29 cellular contexts compared by ENCODE assay signal in the genomic region with DNA sequence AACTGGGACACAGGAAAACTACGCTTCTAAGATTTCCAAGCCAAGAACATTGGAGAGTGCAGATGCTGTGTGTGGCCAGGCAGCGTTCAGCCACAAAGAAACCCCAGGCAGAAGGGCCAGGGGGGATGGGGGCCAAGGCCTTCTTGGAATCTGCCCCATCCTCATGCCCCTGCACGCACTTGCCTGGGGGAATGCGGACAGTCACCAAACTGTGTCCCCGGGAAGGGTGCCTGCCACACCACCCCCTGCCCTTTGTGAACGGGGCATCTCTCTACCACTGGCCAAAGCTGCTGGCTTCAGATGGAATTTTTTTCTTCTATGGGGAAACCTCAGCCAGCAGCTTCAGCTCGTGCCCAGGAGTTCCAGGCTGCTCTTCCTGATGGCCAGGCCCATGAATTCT. TPM values are rescaled to one million over a fixed set of nuclear protein-coding genes. Genes with fewer than 3 reads are reported as not detected.
A peak's percentile ranks its signal among the peaks of the same experiment; 100 is the strongest.
DNase-seq lines count a peak whose midpoint lies in the region; ATAC-seq, FAIRE-seq and TF ChIP-seq lines count a peak whose summit lies in the region.
"Had no signal": no experiment of that assay in that cellular context is flagged by ENCODE, and none has a peak within 500 bp of the region (broad histone marks: within the 10 kb centered on the region; RNA-seq: fewer than 3 reads in every experiment).

No MANE protein-coding gene starts in this region.

- peak; percentile 34 for ATAC-seq in Right ventricle myocardium inferior
- ATAC-seq in HepG2: no peak; the same call in 2 of the 3 replicates
- ATAC-seq: effector memory CD8-positive, alpha-beta T cell; GM23338; Panc1 had no signal

- H3K4me2 ChIP-seq in HepG2 (ENCODE audit: low read depth, low read length): no peak overlapping the region
- H3K4me2 ChIP-seq: GM23338 had no signal

- no peaks in the 10 kb centered on the region for H3K27me3 ChIP-seq in HepG2 (ENCODE audit: control insufficient read depth in 1 of 2, insufficient read depth in 2 of 2, low read length in 2 of 2)
- H3K27me3 ChIP-seq: cardiac muscle cell, heart left ventricle, SJCRH30 had no signal

- no peak overlapping the region for H3K9ac ChIP-seq in HepG2 (ENCODE audit: insufficient read depth, low read depth, low read length)

- in situ Hi-C loops in HepG2 (cut with HindIII; ENCODE audit: extremely low pct_ligation_motif_present, low pct_unique_long_range_greater_than_20kb): loop anchor here (10.0 kb wide), 1 partner anchor 114 kb away; no protein-coding TSS in a partner anchor

- no peak overlapping the region for H3K4me3 ChIP-seq in HepG2 (replicated peaks in 1 of 3; ENCODE audit: insufficient read depth in 1 of 3, low read depth in 2 of 3, low read length in 3 of 3)
- H3K4me3 ChIP-seq: cardiac muscle cell, GM23338, heart left ventricle, SJCRH30 had no signal

- TF ChIP-seq CTCF in HepG2 (CRISPR knock-in tag; IDR thresholded peaks at IDR 0.05): no peak

- no peak for FAIRE-seq in HepG2 (lab: Jason Lieb, UNC)
- FAIRE-seq: urothelium cell line had no signal

- no peak for DNase-seq in Right ventricle myocardium inferior (ENCODE audit: missing footprints)
- DNase-seq in cardiac septum (ENCODE audit: low spot score): no peak
- DNase-seq in hypothalamus (lab: John Stamatoyannopoulos, UW): peak in 28 of 51 donors; percentile 2 to 70 (median 22)
- peak; percentile 8 for DNase-seq in putamen (ENCODE audit: low spot score)
- no peak for DNase-seq in NCI-H2196 treated with DMSO at 0.1 percent for 48 hours (lab: John Stamatoyannopoulos, UW; ENCODE audit: unreplicated experiment)
- no peak for DNase-seq in stimulated activated CD4-positive, alpha-beta T cell treated with anti-CD3 and anti-CD28 coated beads, Interleukin-12 subunit alpha, Interleukin-12 subunit beta, amount 100 ng/mL, for 4 hours
- DNase-seq in HepG2 (ENCODE audit: low spot score): no peak
- no peak for DNase-seq in germinal center (ENCODE audit: low spot score)
- DNase-seq: activated CD4-positive, alpha-beta T cell treated with anti-CD3 and anti-CD28 coated beads, Interleukin-2, amount 50 U/mL, for 48 hours; activated CD4-positive, CD25-positive, alpha-beta regulatory T cell; activated CD8-positive, alpha-beta memory T cell treated with anti-CD3 and anti-CD28 coated beads, Interleukin-2, amount 50 U/mL, for 4 hours; CD8-positive, alpha-beta memory T cell; cortex of kidney; DMS 273 treated with DMSO at 0.1 percent for 48 hours; effector memory CD8-positive, alpha-beta T cell; EL; erythroblast; kidney glomerular epithelial cell; NCI-H1694; NCI-H526 treated with DMSO at 0.1 percent for 48 hours; SJCRH30; stimulated activated CD4-positive, alpha-beta T cell treated with anti-CD3 and anti-CD28 coated beads, Interleukin-4, amount 100 ng/mL, for 1 hour; T-helper 1 cell had no signal

- 43% methylated on average over 4 of the region's 7 CpGs for WGBS in HepG2 (ENCODE audit: low lambda C conversion rate)

- POLR2A ChIA-PET in HepG2 (lab: Yijun Ruan, JAX): no interaction called here

- no peaks in the 10 kb centered on the region for H3K36me3 ChIP-seq in HepG2 (replicated peaks in 1 of 2; ENCODE audit: control insufficient read depth in 1 of 2, insufficient read depth in 2 of 2, low read length in 2 of 2)
- H3K36me3 ChIP-seq: cardiac muscle cell, heart left ventricle, SJCRH30 had no signal

- TF ChIP-seq RAD21 in HepG2 (CRISPR knock-in tag; IDR thresholded peaks at IDR 0.05): no peak

- no peak for TF ChIP-seq POLR2A in HepG2 (IDR thresholded peaks at IDR 0.05; ENCODE audit: insufficient read depth in 1 of 2, low read depth in 2 of 2, low read length in 2 of 2)

- TF ChIP-seq EP300 in HepG2 (IDR thresholded peaks at IDR 0.05; ENCODE audit: low read depth in 2 of 2, low read length in 2 of 2) (no peak), HepG2 (CRISPR knock-in tag; IDR thresholded peaks at IDR 0.05; ENCODE audit: borderline replicate concordance) (no peak)

- H3K9me3 ChIP-seq in HepG2 (ENCODE audit: low read length): no peaks in the 10 kb centered on the region
- H3K9me3 ChIP-seq: heart left ventricle had no signal

- CTCF ChIA-PET in HepG2 (lab: Yijun Ruan, JAX; ENCODE audit: low intra/inter-chr PET ratio, low total read pairs): no interaction called here

- H3K79me2 ChIP-seq in HepG2 (ENCODE audit: insufficient read depth, low read length): no peaks in the 10 kb centered on the region

- no peak overlapping the region for H3K27ac ChIP-seq in HepG2 (ENCODE audit: extremely low read length, insufficient read depth, low read length)
- H3K27ac ChIP-seq: cardiac muscle cell, SJCRH30 had no signal

- intact Hi-C loops in Right ventricle myocardium inferior (cut with DNase I): no loop called here
- intact Hi-C loops in cardiac septum (cut with DNase I): no loop called here
- intact Hi-C loops in HepG2 (cut with micrococcal nuclease; ENCODE audit: unreplicated experiment): no loop called here

- no peak overlapping the region for H2AFZ ChIP-seq in HepG2 (ENCODE audit: low read length)
- H2AFZ ChIP-seq: GM23338 had no signal

- H4K20me1 ChIP-seq in HepG2 (ENCODE audit: insufficient read depth, low read length): no peaks in the 10 kb centered on the region

- H3K4me1 ChIP-seq in HepG2 (ENCODE audit: insufficient read depth, low read length): peaks cover 17% of the 10 kb centered on the region

- BruUV-seq in HepG2 (replicated peaks; lab: Mats Ljungman, UMichigan): no TSS peak

TF ChIP-seq in HepG2, 621 proteins besides CTCF, POLR2A, EP300 and RAD21:
- TF ChIP-seq HDAC6 (IDR thresholded peaks at IDR 0.05; ENCODE audit: low read depth, low read length): no peak

RNA-seq across cellular contexts. Expression of a gene that starts 32.0 kb away (rescaled TPM):
- total RNA-seq in Right ventricle myocardium inferior (not detected), cardiac septum (0.81 TPM), HepG2 (2016; rRNA removed; fragmentation: Illumina TruSeq; extraction: Trizol) (0.86 and 0.90 TPM in 2 replicates)
- total RNA-seq in HepG2 (2016; cell fraction: cytosol; rRNA removed; fragmentation: Illumina TruSeq; extraction: Trizol; ENCODE audit: low read depth): 0.51 and 0.79 TPM in 2 replicates
- 0.28 and 1.4 TPM in 2 replicates for total RNA-seq in HepG2 (2016; cell fraction: insoluble cytoplasmic fraction; rRNA removed; fragmentation: Illumina TruSeq; extraction: Trizol)
- 0.34 and 0.46 TPM in 2 replicates for total RNA-seq in HepG2 (2016; cell fraction: membrane; rRNA removed; fragmentation: Illumina TruSeq; extraction: Trizol)
- 1.9 and 2.2 TPM in 2 replicates for total RNA-seq in HepG2 (2016; cell fraction: nucleus; rRNA removed; fragmentation: Illumina TruSeq; extraction: Trizol)
- 1.6 and 1.8 TPM in 2 replicates for polyA plus RNA-seq in HepG2 (2011; rRNA removed)
- 0.98 and 1.4 TPM in 2 replicates for polyA plus RNA-seq in HepG2 (2011; cell fraction: cytosol; rRNA removed)
- 8.8 and 9.2 TPM in 2 replicates for polyA plus RNA-seq in HepG2 (2011; cell fraction: nucleus; rRNA removed)
- polyA plus RNA-seq in HepG2 (2012): 3.3 and 4.0 TPM in 2 replicates
- polyA plus RNA-seq in HepG2 (2016; cell fraction: cytosol; fragmentation: Illumina TruSeq; extraction: Trizol; ENCODE audit: low read depth): 0.34 and 0.66 TPM in 2 replicates
- 1.1 and 1.3 TPM in 2 replicates for polyA plus RNA-seq in HepG2 (2016; cell fraction: insoluble cytoplasmic fraction; fragmentation: Illumina TruSeq; extraction: Trizol; ENCODE audit: low read depth)
- polyA plus RNA-seq in HepG2 (2016; cell fraction: membrane; fragmentation: Illumina TruSeq; extraction: Trizol; ENCODE audit: low read depth): 0.31 and 1.2 TPM in 2 replicates
- polyA plus RNA-seq in HepG2 (2016; cell fraction: nucleus; fragmentation: Illumina TruSeq; extraction: Trizol; ENCODE audit: insufficient read depth, low read depth): 2.7 and 3.1 TPM in 2 replicates
- polyA minus RNA-seq in HepG2 (2011; rRNA and poly(A)+ RNA removed; ENCODE audit: low replicate concordance): 2.5 and 3.0 TPM in 2 replicates
- 0.89 and 1.5 TPM in 2 replicates for polyA minus RNA-seq in HepG2 (2011; cell fraction: cytosol; rRNA and poly(A)+ RNA removed)
- polyA minus RNA-seq in HepG2 (2011; cell fraction: nucleus; rRNA and poly(A)+ RNA removed): 6.1 and 6.3 TPM in 2 replicates
- total RNA-seq: cardiac muscle cell, LHCN-M2 had no signal
- polyA plus RNA-seq: CD8-positive, alpha-beta memory T cell had no signal

Comparison
In these comparisons a context has a peak if more than half of its experiments do, and no peak if none do; other contexts are left out.
1. DNase-seq: peak in hypothalamus (28 of 51) and putamen (single experiment); none in Right ventricle myocardium inferior (single experiment), cardiac septum (single experiment), NCI-H2196 treated with DMSO at 0.1 percent for 48 hours (single experiment), stimulated activated CD4-positive, alpha-beta T cell treated with anti-CD3 and anti-CD28 coated beads, Interleukin-12 subunit alpha, Interleukin-12 subunit beta, amount 100 ng/mL, for 4 hours (single experiment), HepG2 (single experiment) and germinal center (single experiment).